ENCODE assay signal across 19 cellular contexts in genomic region chr17:17709815-17710321, GRCh38. TPM values are rescaled to one million over a fixed set of nuclear protein-coding genes. Genes with fewer than 3 reads are reported as not detected.
A peak's percentile ranks its signal among the peaks of the same experiment; 100 is the strongest.
DNase-seq lines count a peak whose midpoint lies in the region; TF ChIP-seq lines count a peak whose summit lies in the region.
"Had no signal": no experiment of that assay in that cellular context is flagged by ENCODE, and none has a peak within 500 bp of the region (broad histone marks: within the 10 kb centered on the region; RNA-seq: fewer than 3 reads in every experiment).

No MANE protein-coding gene starts in this region.

- peaks cover 17% of the 10 kb centered on the region for H3K4me1 Mint-ChIP-seq in activated CD4-positive, alpha-beta T cell treated with anti-CD3 and anti-CD28 coated beads, Interleukin-2, amount 10 ng/mL, durations not matched to agents 24 days and 14 days

- CTCF ChIA-PET in PC-9 (lab: Charles Lee) = no interaction called here

- TF ChIP-seq CTCF in PC-9 (conservative IDR thresholded peaks at IDR 0.05) = no peak
- TF ChIP-seq CTCF in esophagus muscularis mucosa (IDR thresholded peaks at IDR 0.05) = no peak

- no peak overlapping the region for H3K9ac ChIP-seq in rectal smooth muscle tissue (ENCODE audit: low read length)

- no TSS peak for BruUV-seq in PC-9 (replicated peaks; lab: Mats Ljungman, UMichigan)

- H3K27me3 ChIP-seq in ACC112 (ENCODE audit: insufficient read depth, low read length) (no peaks in the 10 kb centered on the region), PC-9 (ENCODE audit: insufficient read depth, low read depth) (no peaks in the 10 kb centered on the region), esophagus muscularis mucosa (no peaks in the 10 kb centered on the region), rectal smooth muscle tissue (ENCODE audit: control insufficient read depth, insufficient read depth, low read length) (no peaks in the 10 kb centered on the region)
- H3K27me3 ChIP-seq: heart right ventricle, Peyer's patch had no signal

- peaks cover 1% of the 10 kb centered on the region for H3K36me3 Mint-ChIP-seq in activated CD4-positive, alpha-beta T cell treated with anti-CD3 and anti-CD28 coated beads, Interleukin-2, amount 10 ng/mL, durations not matched to agents 24 days and 14 days (ENCODE audit: low read depth)

- H3K27me3 Mint-ChIP-seq in activated CD4-positive, alpha-beta T cell treated with anti-CD3 and anti-CD28 coated beads, Interleukin-2, amount 10 ng/mL, durations not matched to agents 24 days and 14 days = no peaks in the 10 kb centered on the region
- H3K27me3 Mint-ChIP-seq: T-cell had no signal

- H3K4me3 Mint-ChIP-seq in activated CD4-positive, alpha-beta T cell treated with anti-CD3 and anti-CD28 coated beads, Interleukin-2, amount 10 ng/mL, durations not matched to agents 24 days and 14 days = no peak overlapping the region
- H3K4me3 Mint-ChIP-seq: T-cell had no signal

- no peak for TF ChIP-seq POLR2A in esophagus muscularis mucosa (IDR thresholded peaks at IDR 0.05; ENCODE audit: low read depth)

- H3K4me2 ChIP-seq in PC-9 = peak overlapping the region; percentile 84; the same call in 1 of the 2 replicates

- intact Hi-C loops in PC-9 (cut with micrococcal nuclease; ENCODE audit: unreplicated experiment) = loop anchor here (2.0 kb wide), 2 partner anchors 13 to 43 kb away; no protein-coding TSS in a partner anchor
- intact Hi-C loops in esophagus muscularis mucosa (cut with DNase I) = no loop called here
- intact Hi-C loops in activated CD4-positive, alpha-beta T cell treated with anti-CD3 and anti-CD28 coated beads, Interleukin-2, amount 10 ng/mL, durations not matched to agents 24 days and 14 days (cut with micrococcal nuclease) = no loop called here

- no peak overlapping the region for H3K27ac Mint-ChIP-seq in activated CD4-positive, alpha-beta T cell treated with anti-CD3 and anti-CD28 coated beads, Interleukin-2, amount 10 ng/mL, durations not matched to agents 24 days and 14 days
- H3K27ac Mint-ChIP-seq: T-cell had no signal

- no peaks in the 10 kb centered on the region for H3K9me2 ChIP-seq in PC-9 (ENCODE audit: insufficient read depth)

- peaks cover 46% of the 10 kb centered on the region for H4K20me1 ChIP-seq in PC-9 (ENCODE audit: insufficient read depth)

- H3K4me1 ChIP-seq in ACC112 (ENCODE audit: control insufficient read depth, insufficient read depth, low read length, unreplicated experiment) = peaks cover 42% of the 10 kb centered on the region
- peaks cover 47% of the 10 kb centered on the region for H3K4me1 ChIP-seq in PC-9 (replicated peaks; ENCODE audit: insufficient read depth)
- peaks cover 58 to 87% (median 79%) of the 10 kb centered on the region in 4 donors for H3K4me1 ChIP-seq in esophagus muscularis mucosa
- peaks cover 32% of the 10 kb centered on the region for H3K4me1 ChIP-seq in rectal smooth muscle tissue (ENCODE audit: control insufficient read depth, insufficient read depth, low read length)

- H3K27ac ChIP-seq in ACC112 (ENCODE audit: low read depth, low read length) (peak overlapping the region; percentile 69; the same call in 1 of the 2 replicates), PC-9 (peak overlapping the region; percentile 80), esophagus muscularis mucosa (replicated peaks in 1 of 4) (peak overlapping the region; percentile 82 to 89 (median 87)), rectal smooth muscle tissue (ENCODE audit: low read depth, low read length) (peak overlapping the region; percentile 74)
- H3K27ac ChIP-seq: HL-60 had no signal

- no peaks in the 10 kb centered on the region for H3K9me3 Mint-ChIP-seq in activated CD4-positive, alpha-beta T cell treated with anti-CD3 and anti-CD28 coated beads, Interleukin-2, amount 10 ng/mL, durations not matched to agents 24 days and 14 days
- H3K9me3 Mint-ChIP-seq: T-cell had no signal

- H3K36me3 ChIP-seq in ACC112 (ENCODE audit: insufficient read depth, low read length) = no peaks in the 10 kb centered on the region
- peaks cover 4% of the 10 kb centered on the region; the same call in 1 of the 2 replicates for H3K36me3 ChIP-seq in PC-9 (ENCODE audit: low read depth)
- no peaks in the 10 kb centered on the region for H3K36me3 ChIP-seq in esophagus muscularis mucosa
- no peaks in the 10 kb centered on the region for H3K36me3 ChIP-seq in rectal smooth muscle tissue (ENCODE audit: control insufficient read depth, insufficient read depth, low read length)
- H3K36me3 ChIP-seq: Peyer's patch had no signal

- WGBS in esophagus muscularis mucosa = 69% methylated on average over 15 of the region's 15 CpGs

- DNase-seq in PC-9 (peak in 1 of 2 experiments; percentile 18), esophagus muscularis mucosa (ENCODE audit: extremely low spot score) (no peak), foreskin melanocyte (no peak), T1000 (lab: John Stamatoyannopoulos, UW) (no peak)
- no peak for DNase-seq in effector CD4-positive, alpha-beta T cell
- DNase-seq in activated CD4-positive, alpha-beta T cell treated with anti-CD3 and anti-CD28 coated beads, Interleukin-2, amount 10 ng/mL, durations not matched to agents 24 days and 14 days = no peak
- DNase-seq: activated CD8-positive, alpha-beta memory T cell treated with anti-CD3 and anti-CD28 coated beads, Interleukin-2, amount 50 U/mL, for 4 hours; activated naive CD4-positive, alpha-beta T cell treated with Interleukin-2 at 50 U/mL for 16 hours; H7; heart right ventricle; NCI-H1694 treated with DMSO at 0.1 percent for 48 hours; NCI-H510A; Peyer's patch; retina; stimulated activated CD4-positive, alpha-beta T cell treated with anti-CD3 and anti-CD28 coated beads, Interleukin-2, amount 100 ng/mL, for 48 hours; T-cell had no signal

- H3F3A ChIP-seq in PC-9 (ENCODE audit: insufficient read depth, low read depth) = peaks cover 65% of the 10 kb centered on the region; the same call in 1 of the 2 replicates

- H2AFZ ChIP-seq in ACC112 (ENCODE audit: low read length, unreplicated experiment) (no peak overlapping the region), PC-9 (no peak overlapping the region)

- TF ChIP-seq EP300 in esophagus muscularis mucosa (IDR thresholded peaks at IDR 0.05) = no peak

- POLR2A ChIA-PET in PC-9 (lab: Charles Lee; ENCODE audit: unreplicated experiment) = interaction anchor here (0.6 to 0.8 kb wide), 2 partner anchors 14 to 26 kb away, joined by 4 to 6 read pairs; no protein-coding TSS in a partner anchor

- H3K4me3 ChIP-seq in ACC112 (ENCODE audit: low read depth, low read length) = no peak overlapping the region
- H3K4me3 ChIP-seq in PC-9 = no peak overlapping the region
- no peak overlapping the region for H3K4me3 ChIP-seq in esophagus muscularis mucosa
- no peak overlapping the region for H3K4me3 ChIP-seq in rectal smooth muscle tissue (ENCODE audit: low read length)
- H3K4me3 ChIP-seq: heart right ventricle, Peyer's patch had no signal

- peaks cover 41% of the 10 kb centered on the region for H3K79me2 ChIP-seq in ACC112 (ENCODE audit: control insufficient read depth, insufficient read depth, low read length, unreplicated experiment)
- H3K79me2 ChIP-seq in PC-9 (ENCODE audit: low read depth) = peaks cover 87% of the 10 kb centered on the region

- H3K9me3 ChIP-seq in PC-9 (ENCODE audit: insufficient read depth, low read depth) = no peaks in the 10 kb centered on the region
- H3K9me3 ChIP-seq in esophagus muscularis mucosa = no peaks in the 10 kb centered on the region
- H3K9me3 ChIP-seq: heart right ventricle, Peyer's patch had no signal

RNA-seq across cellular contexts. Expression of gene RAI1, which starts 28.6 kb away (rescaled TPM):
- total RNA-seq in PC-9 (2021) = 86.3 and 92.9 TPM in 2 replicates
- total RNA-seq in esophagus muscularis mucosa = 10 to 100 TPM; 18.7 to 41.3 (median 28.3) TPM
- total RNA-seq in activated CD4-positive, alpha-beta T cell treated with anti-CD3 and anti-CD28 coated beads, Interleukin-2, amount 10 ng/mL, durations not matched to agents 24 days and 14 days = 30.1 and 34.5 TPM in 2 replicates
